In the genomic region with DNA sequence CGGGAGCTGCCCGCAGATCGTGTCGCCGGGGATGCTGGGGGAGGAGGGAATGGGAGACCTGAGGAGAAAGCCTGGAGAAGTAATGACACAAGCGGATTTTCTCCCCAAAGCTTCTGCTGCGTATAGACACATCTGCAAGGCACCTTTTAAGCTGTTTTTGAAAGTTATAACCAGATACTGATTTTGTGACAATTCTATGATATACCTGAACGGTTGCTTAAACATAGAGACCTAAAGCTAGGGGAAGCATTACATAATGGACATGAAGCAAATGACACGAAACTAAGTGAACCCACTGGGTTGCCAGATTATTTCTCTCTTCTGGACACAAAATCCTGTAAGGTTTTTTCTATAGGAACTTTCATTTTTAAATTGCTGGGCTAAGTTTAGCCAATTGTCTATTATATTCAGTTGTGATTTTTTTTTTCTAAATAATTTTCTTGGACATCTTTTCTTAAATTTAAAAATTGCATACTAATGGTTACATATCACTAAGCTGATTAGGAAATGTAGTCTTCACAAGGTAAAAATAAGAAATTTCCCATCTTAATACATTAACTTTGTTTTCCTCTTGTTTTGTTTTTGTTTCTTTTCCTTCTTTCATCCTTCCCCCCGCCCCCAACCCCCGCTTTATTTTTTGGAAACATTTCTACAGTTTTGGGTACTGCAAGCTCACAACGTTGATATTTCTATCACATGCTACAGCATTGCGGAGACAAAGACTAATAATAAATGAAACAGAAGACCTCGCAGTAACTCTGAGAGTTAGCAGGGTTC, we compare ENCODE assay signal across 8 cellular contexts.
DNase-seq lines count a peak whose midpoint lies in the region; ATAC-seq and TF ChIP-seq lines count a peak whose summit lies in the region.

No MANE protein-coding gene starts in this region.

- H3K27ac Mint-ChIP-seq in effector memory CD8-positive, alpha-beta T cell: no peak overlapping the region

- peak; percentile 27 for DNase-seq in NCI-H1105 (lab: John Stamatoyannopoulos, UW)
- DNase-seq in effector memory CD8-positive, alpha-beta T cell: no peak
- DNase-seq in NCI-H2107 (lab: John Stamatoyannopoulos, UW): no peak
- DNase-seq in GM10266 (ENCODE audit: extremely low spot score): no peak
- no peak for DNase-seq in pons (ENCODE audit: low spot score)
- DNase-seq in activated effector memory CD4-positive, alpha-beta T cell treated with Interleukin-2 at 50 U/mL for 16 hours: no peak

- H3F3A ChIP-seq in DOHH2 (ENCODE audit: control insufficient read depth, insufficient read depth): no peaks in the 10 kb centered on the region

- TF ChIP-seq CTCF in DOHH2 (IDR thresholded peaks at IDR 0.05; ENCODE audit: low read depth, low read length, poor library complexity, severe bottlenecking) (no peak), GM10266 (IDR thresholded peaks at IDR 0.05; ENCODE audit: control insufficient read depth, insufficient read depth, low read depth, missing control alignments) (no peak)

- no peak for ATAC-seq in effector memory CD8-positive, alpha-beta T cell (replicated peaks)

- no peak overlapping the region for H3K27ac ChIP-seq in DOHH2 (ENCODE audit: low read depth, low read length)

- H3K4me2 ChIP-seq in DOHH2 (ENCODE audit: low read length): peak overlapping the region; percentile 80

- H3K79me2 ChIP-seq in DOHH2 (ENCODE audit: control insufficient read depth, low read length): no peaks in the 10 kb centered on the region

- peaks cover 2% of the 10 kb centered on the region for H3K36me3 Mint-ChIP-seq in effector memory CD8-positive, alpha-beta T cell (ENCODE audit: insufficient read depth)

- H3K9me2 ChIP-seq in DOHH2 (replicated peaks; ENCODE audit: control insufficient read depth, low read length): no peaks in the 10 kb centered on the region

- H3K4me1 Mint-ChIP-seq in effector memory CD8-positive, alpha-beta T cell (ENCODE audit: low read depth in 2 of 2): peaks cover 4 to 8% of the 10 kb centered on the region in 2 donors

- H3K4me3 Mint-ChIP-seq in effector memory CD8-positive, alpha-beta T cell: peak overlapping the region; percentile 71 to 74

- peak overlapping the region; percentile 72 for H3K4me3 ChIP-seq in DOHH2 (ENCODE audit: low read length)
- peak overlapping the region; percentile 59 for H3K4me3 ChIP-seq in neuron (ENCODE audit: low read length)

- H2AFZ ChIP-seq in neuron (ENCODE audit: low read depth, low read length): peak overlapping the region; percentile 91

- peaks cover 54% of the 10 kb centered on the region for H3K27me3 ChIP-seq in DOHH2 (ENCODE audit: control insufficient read depth, low read length)
- peaks cover 14% of the 10 kb centered on the region for H3K27me3 ChIP-seq in neuron (ENCODE audit: insufficient read depth, low read length)

- no peaks in the 10 kb centered on the region for H4K20me1 ChIP-seq in DOHH2 (ENCODE audit: control insufficient read depth, insufficient read depth, low read depth, low read length)

- no peaks in the 10 kb centered on the region for H3K9me3 Mint-ChIP-seq in effector memory CD8-positive, alpha-beta T cell

- peaks cover 50 to 75% of the 10 kb centered on the region in 2 donors for H3K27me3 Mint-ChIP-seq in effector memory CD8-positive, alpha-beta T cell

- H3K36me3 ChIP-seq in DOHH2 (ENCODE audit: control insufficient read depth, low read length) (no peaks in the 10 kb centered on the region), neuron (ENCODE audit: insufficient read depth, low read length) (no peaks in the 10 kb centered on the region)

- H3K4me1 ChIP-seq in DOHH2 (ENCODE audit: control insufficient read depth, low read length) (peaks cover 4% of the 10 kb centered on the region; the same call in 1 of the 2 replicates), neuron (ENCODE audit: insufficient read depth, low read length) (peaks cover 20% of the 10 kb centered on the region)

- H3K9me3 ChIP-seq in DOHH2 (ENCODE audit: control insufficient read depth, insufficient read depth, low read length): no peaks in the 10 kb centered on the region
- H3K9me3 ChIP-seq in neuron (ENCODE audit: low read length): no peaks in the 10 kb centered on the region
